32 cellular contexts compared by ENCODE assay signal in the genomic region with DNA sequence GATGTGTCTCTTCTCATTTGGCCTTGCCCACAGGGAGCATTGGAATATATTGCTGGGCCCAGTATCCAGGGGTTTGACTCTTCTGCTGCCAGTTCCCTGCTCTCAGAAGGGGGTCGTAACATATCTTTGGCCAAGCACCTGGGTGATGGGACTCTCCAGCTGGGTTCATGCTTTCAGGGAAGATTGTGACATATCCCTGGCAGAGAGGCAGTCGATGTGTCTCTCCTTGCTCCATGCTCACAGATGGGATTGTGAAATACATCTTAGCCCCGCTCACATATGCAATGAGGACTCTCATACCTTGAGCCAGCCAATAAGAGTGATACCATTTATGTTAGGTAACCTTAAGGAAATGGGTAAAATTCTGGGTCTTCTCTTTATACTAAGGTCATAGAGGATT.
"Had no signal": no experiment of that assay in that cellular context is flagged by ENCODE, and none has a peak within 500 bp of the region (broad histone marks: within the 10 kb centered on the region; RNA-seq: fewer than 3 reads in every experiment).

No MANE protein-coding gene starts in this region.

- H3K9ac ChIP-seq: KMS-11 had no signal

- H3K36me3 Mint-ChIP-seq: activated CD8-positive, alpha-beta memory T cell treated with anti-CD3 and anti-CD28 coated beads, Interleukin-2, amount 10 ng/mL, durations not matched to agents 7 days and 5 days; activated naive CD4-positive, alpha-beta T cell treated with anti-CD3 and anti-CD28 coated beads, Interleukin-2, amount 10 ng/mL, durations not matched to agents 7 days and 5 days; activated naive CD8-positive, alpha-beta T cell; T-cell had no signal

- H3K27me3 Mint-ChIP-seq: activated CD4-positive, alpha-beta memory T cell treated with anti-CD3 and anti-CD28 coated beads, Interleukin-2, amount 10 ng/mL, durations not matched to agents 7 days and 5 days; activated CD8-positive, alpha-beta memory T cell treated with anti-CD3 and anti-CD28 coated beads, Interleukin-2, amount 10 ng/mL, durations not matched to agents 7 days and 5 days; activated naive CD4-positive, alpha-beta T cell treated with anti-CD3 and anti-CD28 coated beads, Interleukin-2, amount 10 ng/mL, durations not matched to agents 7 days and 5 days; activated naive CD8-positive, alpha-beta T cell; activated naive CD8-positive, alpha-beta T cell treated with anti-CD3 and anti-CD28 coated beads, Interleukin-2, amount 50 U/mL, for 24 hours; T-cell had no signal

- ATAC-seq: activated CD8-positive, alpha-beta memory T cell treated with anti-CD3 and anti-CD28 coated beads, Interleukin-2, amount 10 ng/mL, durations not matched to agents 7 days and 5 days; activated naive CD8-positive, alpha-beta T cell treated with anti-CD3 and anti-CD28 coated beads, Interleukin-2, amount 50 U/mL, for 24 hours; Panc1; T-cell had no signal

- H3K36me3 ChIP-seq: SJCRH30, WERI-Rb-1 had no signal

- H3K27ac ChIP-seq: KMS-11, SJCRH30, SK-N-MC, WERI-Rb-1 had no signal

- H3K4me1 Mint-ChIP-seq: activated CD4-positive, alpha-beta memory T cell treated with anti-CD3 and anti-CD28 coated beads, Interleukin-2, amount 10 ng/mL, durations not matched to agents 7 days and 5 days; activated CD8-positive, alpha-beta memory T cell treated with anti-CD3 and anti-CD28 coated beads, Interleukin-2, amount 10 ng/mL, durations not matched to agents 7 days and 5 days; activated naive CD4-positive, alpha-beta T cell treated with anti-CD3 and anti-CD28 coated beads, Interleukin-2, amount 10 ng/mL, durations not matched to agents 7 days and 5 days; activated naive CD8-positive, alpha-beta T cell treated with anti-CD3 and anti-CD28 coated beads, Interleukin-2, amount 50 U/mL, for 24 hours; T-cell had no signal

- H3K27ac Mint-ChIP-seq: activated CD4-positive, alpha-beta memory T cell treated with anti-CD3 and anti-CD28 coated beads, Interleukin-2, amount 10 ng/mL, durations not matched to agents 7 days and 5 days; activated CD8-positive, alpha-beta memory T cell treated with anti-CD3 and anti-CD28 coated beads, Interleukin-2, amount 10 ng/mL, durations not matched to agents 7 days and 5 days; activated naive CD4-positive, alpha-beta T cell treated with anti-CD3 and anti-CD28 coated beads, Interleukin-2, amount 10 ng/mL, durations not matched to agents 7 days and 5 days; activated naive CD8-positive, alpha-beta T cell; activated naive CD8-positive, alpha-beta T cell treated with anti-CD3 and anti-CD28 coated beads, Interleukin-2, amount 50 U/mL, for 24 hours; T-cell had no signal

- H3K4me2 ChIP-seq: KMS-11 had no signal

- H3K4me1 ChIP-seq: SJCRH30 had no signal

- H3K27me3 ChIP-seq: SJCRH30 had no signal

- H3K4me3 Mint-ChIP-seq: activated CD4-positive, alpha-beta memory T cell treated with anti-CD3 and anti-CD28 coated beads, Interleukin-2, amount 10 ng/mL, durations not matched to agents 7 days and 5 days; activated CD8-positive, alpha-beta memory T cell treated with anti-CD3 and anti-CD28 coated beads, Interleukin-2, amount 10 ng/mL, durations not matched to agents 7 days and 5 days; activated naive CD4-positive, alpha-beta T cell treated with anti-CD3 and anti-CD28 coated beads, Interleukin-2, amount 10 ng/mL, durations not matched to agents 7 days and 5 days; activated naive CD8-positive, alpha-beta T cell; activated naive CD8-positive, alpha-beta T cell treated with anti-CD3 and anti-CD28 coated beads, Interleukin-2, amount 50 U/mL, for 24 hours; T-cell had no signal

- DNase-seq: activated CD4-positive, alpha-beta memory T cell treated with anti-CD3 and anti-CD28 coated beads, Interleukin-2, amount 10 ng/mL, durations not matched to agents 7 days and 5 days; activated CD4-positive, alpha-beta T cell treated with anti-CD3 and anti-CD28 coated beads for 1 hour; activated CD4-positive, alpha-beta T cell treated with anti-CD3 and anti-CD28 coated beads for 48 hours; activated CD4-positive, CD25-positive, alpha-beta regulatory T cell; activated CD8-positive, alpha-beta memory T cell treated with anti-CD3 and anti-CD28 coated beads for 24 hours; activated CD8-positive, alpha-beta memory T cell treated with anti-CD3 and anti-CD28 coated beads, Interleukin-2, amount 10 ng/mL, durations not matched to agents 7 days and 5 days; activated CD8-positive, alpha-beta memory T cell treated with anti-CD3 and anti-CD28 coated beads, Interleukin-2, amount 50 U/mL, for 48 hours; activated effector memory CD4-positive, alpha-beta T cell treated with Interleukin-2 at 50 U/mL for 16 hours; activated naive CD4-positive, alpha-beta T cell treated with anti-CD3 and anti-CD28 coated beads, Interleukin-2, amount 10 ng/mL, durations not matched to agents 7 days and 5 days; activated naive CD8-positive, alpha-beta T cell treated with anti-CD3 and anti-CD28 coated beads, Interleukin-2, amount 50 U/mL, for 24 hours; activated T-cell treated with anti-CD3 and anti-CD28 coated beads, Interleukin-2, amount 50 U/mL, for 48 hours; amniotic stem cell; aorta; cerebellar nuclear complex; MM.1S; MV-4-11; NCI-H1092; NCI-H1436 treated with DMSO at 0.1 percent for 48 hours; NCI-H1694 treated with DMSO at 0.1 percent for 48 hours; NCI-H2029; NCI-H345; NCI-H524 treated with DMSO at 0.1 percent for 48 hours; SHP77; SJCRH30; T-cell; T-helper 2 cell; T-helper 9 cell; WERI-Rb-1 had no signal

- H3K4me3 ChIP-seq: SJCRH30, SK-N-MC had no signal
